ENCODE assay signal across 1 cellular context in genomic region chr6:139013185-139013800, GRCh38.
TF ChIP-seq lines count a peak whose summit lies in the region.

No MANE protein-coding gene starts in this region.

TF ChIP-seq in liver, 16 proteins besides CTCF, POLR2A, EP300 and RAD21 (continued from another document):
- peak; percentile 20 for TF ChIP-seq REST (IDR thresholded peaks at IDR 0.05)
- TF ChIP-seq NR2F2 (IDR thresholded peaks at IDR 0.05), result no peak
- TF ChIP-seq MAX (IDR thresholded peaks at IDR 0.05), result peak; percentile 82
- TF ChIP-seq ATF3 (IDR thresholded peaks at IDR 0.05), result no peak
